In genomic region chr21:35275776-35276175, GRCh38 we compare ENCODE assay signal across 26 cellular contexts.
DNase-seq lines count a peak whose midpoint lies in the region; TF ChIP-seq lines count a peak whose summit lies in the region.
"Had no signal": no experiment of that assay in that cellular context is flagged by ENCODE, and none has a peak within 500 bp of the region (broad histone marks: within the 10 kb centered on the region; RNA-seq: fewer than 3 reads in every experiment).

No MANE protein-coding gene starts in this region.

- no peaks in the 10 kb centered on the region for H3K27me3 Mint-ChIP-seq in nephron (ENCODE audit: low read depth)
- H3K27me3 Mint-ChIP-seq: activated naive CD8-positive, alpha-beta T cell; stimulated activated naive CD8-positive, alpha-beta T cell treated with anti-CD3 and anti-CD28 coated beads, Interleukin-15, amount 100 ng/mL, for 72 hours; T-helper 17 cell had no signal

- no peak overlapping the region for H3K4me3 ChIP-seq in astrocyte of the spinal cord (ENCODE audit: low read depth, low read length)
- no peak overlapping the region for H3K4me3 ChIP-seq in foreskin fibroblast (ENCODE audit: low read depth in 1 of 2, low read length in 2 of 2)
- H3K4me3 ChIP-seq: uterus had no signal

- TF ChIP-seq CTCF in astrocyte of the spinal cord (IDR thresholded peaks at IDR 0.05; ENCODE audit: low read depth, low read length) (no peak), nephron (IDR thresholded peaks at IDR 0.05; ENCODE audit: unreplicated experiment in 3 of 3) (no peak), foreskin fibroblast (IDR thresholded peaks at IDR 0.05; ENCODE audit: low read depth, low read length) (no peak)

- no peaks in the 10 kb centered on the region for H3K36me3 Mint-ChIP-seq in nephron (ENCODE audit: low read depth)
- H3K36me3 Mint-ChIP-seq: activated naive CD8-positive, alpha-beta T cell; CD14-positive monocyte; immature natural killer cell; naive B cell had no signal

- H3K9me3 Mint-ChIP-seq in nephron, result peaks cover 17% of the 10 kb centered on the region
- H3K9me3 Mint-ChIP-seq: activated CD4-positive, alpha-beta memory T cell treated with anti-CD3 and anti-CD28 coated beads, Interleukin-2, amount 10 ng/mL, durations not matched to agents 7 days and 5 days; activated T-helper 2 cell treated with anti-CD3 and anti-CD28 coated beads, Interferon-gamma antibody, Interleukin-2, Interleukin-4, amounts not matched to agents 10 μg/mL and 5 μg/mL and 100 μg/mL, durations not matched to agents 14 hours and 24 hours and 36 hours; immature natural killer cell had no signal

- H3K4me3 Mint-ChIP-seq in nephron, result no peak overlapping the region
- H3K4me3 Mint-ChIP-seq: activated CD4-positive, alpha-beta memory T cell treated with anti-CD3 and anti-CD28 coated beads, Interleukin-2, amount 10 ng/mL, durations not matched to agents 7 days and 5 days; activated naive CD8-positive, alpha-beta T cell; CD14-positive monocyte; HFFc6; IgD-negative memory B cell; immature natural killer cell; naive B cell; stimulated activated naive CD8-positive, alpha-beta T cell treated with anti-CD3 and anti-CD28 coated beads, Interleukin-15, amount 100 ng/mL, for 72 hours; T-helper 17 cell had no signal

- peak overlapping the region in 2 of 3 experiments; percentile 65 to 71 for H3K27ac Mint-ChIP-seq in nephron
- H3K27ac Mint-ChIP-seq: activated CD4-positive, alpha-beta memory T cell treated with anti-CD3 and anti-CD28 coated beads, Interleukin-2, amount 10 ng/mL, durations not matched to agents 7 days and 5 days; activated naive CD8-positive, alpha-beta T cell; activated T-helper 2 cell treated with anti-CD3 and anti-CD28 coated beads, Interferon-gamma antibody, Interleukin-2, Interleukin-4, amounts not matched to agents 10 μg/mL and 5 μg/mL and 100 μg/mL, durations not matched to agents 14 hours and 24 hours and 36 hours; CD14-positive monocyte; HFFc6; IgD-negative memory B cell; immature natural killer cell; naive B cell; T-helper 17 cell had no signal

- in situ Hi-C loops in astrocyte of the spinal cord (cut with HindIII; ENCODE audit: low sequenced_read_pairs), result no loop called here

- peaks cover 19% of the 10 kb centered on the region for H3K4me1 Mint-ChIP-seq in nephron
- H3K4me1 Mint-ChIP-seq: activated CD4-positive, alpha-beta memory T cell treated with anti-CD3 and anti-CD28 coated beads, Interleukin-2, amount 10 ng/mL, durations not matched to agents 7 days and 5 days; naive B cell had no signal

- DNase-seq in ELR (ENCODE audit: low read depth) (peak; percentile 72), NCI-H526 treated with DMSO at 0.1 percent for 48 hours (lab: John Stamatoyannopoulos, UW) (peak; percentile 34), astrocyte of the spinal cord (ENCODE audit: low read depth, low spot score) (peak; percentile 47), foreskin fibroblast (no peak), 8988T (no peak), NCI-H146 treated with DMSO at 0.1 percent for 48 hours (lab: John Stamatoyannopoulos, UW; ENCODE audit: unreplicated experiment) (no peak), DMS79 treated with DMSO at 0.1 percent for 48 hours (lab: John Stamatoyannopoulos, UW) (no peak)
- DNase-seq: activated CD4-positive, alpha-beta memory T cell treated with anti-CD3 and anti-CD28 coated beads, Interleukin-2, amount 10 ng/mL, durations not matched to agents 7 days and 5 days; central memory CD4-positive, alpha-beta T cell; HFFc6; hypothalamus; immature natural killer cell; mesenchymal stem cell; naive B cell; NCI-H1105 treated with DMSO at 0.1 percent for 48 hours; NCI-H2081 treated with DMSO at 0.1 percent for 48 hours; NCI-H446; nucleus accumbens; stimulated activated naive CD8-positive, alpha-beta T cell treated with anti-CD3 and anti-CD28 coated beads, Interleukin-15, amount 100 ng/mL, for 72 hours; T-helper 17 cell; uterus had no signal

Comparison
In these comparisons a context has a peak if more than half of its experiments do, and no peak if none do; other contexts are left out.
1. DNase-seq: peak in ELR (single experiment), NCI-H526 treated with DMSO at 0.1 percent for 48 hours (single experiment) and astrocyte of the spinal cord (single experiment); none in foreskin fibroblast (0 of 2), 8988T (single experiment), NCI-H146 treated with DMSO at 0.1 percent for 48 hours (single experiment) and DMS79 treated with DMSO at 0.1 percent for 48 hours (single experiment).